In the genomic region with DNA sequence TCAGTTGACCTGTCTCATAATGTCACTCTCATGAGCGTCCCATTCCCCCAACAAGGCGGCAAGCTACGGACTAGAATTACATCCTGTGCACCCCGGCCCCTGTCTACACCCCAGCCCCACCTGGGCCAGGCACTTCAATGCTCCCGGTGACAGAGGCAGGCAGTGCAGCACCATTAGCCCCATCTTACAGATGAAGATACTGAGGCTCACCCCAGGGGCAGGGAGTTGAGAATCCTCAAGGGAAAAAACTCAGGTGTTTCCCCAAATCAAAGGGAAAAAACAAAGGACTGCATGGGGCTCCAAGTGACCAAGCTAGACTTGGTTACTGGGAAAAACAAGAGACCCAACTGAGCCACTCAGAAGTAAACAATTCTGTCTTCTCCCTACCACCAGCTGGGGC, we compare ENCODE assay signal across 23 cellular contexts. TPM values are rescaled to one million over a fixed set of nuclear protein-coding genes. Genes with fewer than 3 reads are reported as not detected.
"Had no signal": no experiment of that assay in that cellular context is flagged by ENCODE, and none has a peak within 500 bp of the region (broad histone marks: within the 10 kb centered on the region; RNA-seq: fewer than 3 reads in every experiment).

No MANE protein-coding gene starts in this region.

- H3K4me3 Mint-ChIP-seq: naive thymus-derived CD4-positive, alpha-beta T cell; nephron progenitor cell had no signal

- ATAC-seq: gastroesophageal sphincter; left colon; left ventricle myocardium superior; naive thymus-derived CD4-positive, alpha-beta T cell had no signal

- H3K27ac ChIP-seq: coronary artery, dorsolateral prefrontal cortex, esophagus muscularis mucosa, hepatocyte, neutrophil, right atrium auricular region, suprapubic skin, thyroid gland, upper lobe of left lung, uterus had no signal

- H2AFZ ChIP-seq: hepatocyte had no signal

- H3K27ac Mint-ChIP-seq: naive thymus-derived CD4-positive, alpha-beta T cell had no signal

- H3K9me3 ChIP-seq: esophagus muscularis mucosa, gastroesophageal sphincter, neutrophil, right atrium auricular region, suprapubic skin, thyroid gland, upper lobe of left lung, uterus had no signal

- H3K4me2 ChIP-seq: hepatocyte had no signal

- DNase-seq: dorsolateral prefrontal cortex; effector CD8-positive, alpha-beta T cell; foreskin fibroblast; glutamatergic neuron; left colon; left ventricle myocardium superior; naive thymus-derived CD4-positive, alpha-beta T cell; nephron progenitor cell; small intestine; stimulated activated CD4-positive, alpha-beta T cell treated with anti-CD3 and anti-CD28 coated beads, Interleukin-12 subunit alpha, Interleukin-12 subunit beta, amount 100 ng/mL, for 4 hours; stimulated activated naive CD4-positive, alpha-beta T cell treated with Interleukin-2 at 50 U/mL for 16 hours; thyroid gland; uterus had no signal

- H3K27me3 ChIP-seq: dorsolateral prefrontal cortex, esophagus muscularis mucosa, gastroesophageal sphincter, hepatocyte, right atrium auricular region, suprapubic skin, thyroid gland, upper lobe of left lung, uterus had no signal

- H3K36me3 ChIP-seq: esophagus muscularis mucosa, neutrophil, right atrium auricular region, suprapubic skin, thyroid gland, upper lobe of left lung, uterus had no signal

- H3K9me3 Mint-ChIP-seq: nephron progenitor cell had no signal

- H3K4me3 ChIP-seq: coronary artery, dorsolateral prefrontal cortex, esophagus muscularis mucosa, gastroesophageal sphincter, hepatocyte, lung, right atrium auricular region, suprapubic skin, thyroid gland, upper lobe of left lung, uterus had no signal

- FAIRE-seq: endometrium, small intestine had no signal

- H3K36me3 Mint-ChIP-seq: naive thymus-derived CD4-positive, alpha-beta T cell had no signal

RNA-seq across cellular contexts. Expression of gene DLG5, which starts 4.5 kb away (rescaled TPM):
- polyA plus RNA-seq: naive thymus-derived CD4-positive, alpha-beta T cell had no signal
